Comparison of ENCODE assay signal across 15 cellular contexts in genomic region chr14:64556526-64556925, GRCh38. TPM values are rescaled to one million over a fixed set of nuclear protein-coding genes. Genes with fewer than 3 reads are reported as not detected.
DNase-seq lines count a peak whose midpoint lies in the region; ATAC-seq and TF ChIP-seq lines count a peak whose summit lies in the region.
"Had no signal": no experiment of that assay in that cellular context is flagged by ENCODE, and none has a peak within 500 bp of the region (broad histone marks: within the 10 kb centered on the region; RNA-seq: fewer than 3 reads in every experiment).

No MANE protein-coding gene starts in this region.

- no peak overlapping the region for H3K27ac ChIP-seq in SJSA1
- H3K27ac ChIP-seq: prostate gland had no signal

- H3K4me1 ChIP-seq in SJSA1 (replicated peaks): peaks cover 3% of the 10 kb centered on the region; the same call in 1 of the 2 replicates
- H3K4me1 ChIP-seq: prostate gland had no signal

- no peaks in the 10 kb centered on the region for H3K36me3 ChIP-seq in SJSA1
- H3K36me3 ChIP-seq: prostate gland had no signal

- H3K27me3 ChIP-seq in SJSA1 (replicated peaks): no peaks in the 10 kb centered on the region

- ATAC-seq in GM21737 (IDR thresholded peaks at IDR 0.05; ENCODE audit: unreplicated experiment): no peak
- ATAC-seq: activated T-helper 17 cell treated with anti-CD3 and anti-CD28 coated beads, Interleukin-2, amount 50 U/mL, for 72 hours had no signal

- no peak overlapping the region for H3K4me3 Mint-ChIP-seq in HFFc6
- H3K4me3 Mint-ChIP-seq: activated CD4-positive, alpha-beta memory T cell treated with anti-CD3 and anti-CD28 coated beads, Interleukin-2, amount 10 ng/mL, durations not matched to agents 7 days and 5 days; activated T-helper 17 cell treated with anti-CD3 and anti-CD28 coated beads, Interleukin-2, amount 50 U/mL, for 72 hours had no signal

- CTCF ChIA-PET in AG04449 (lab: Yijun Ruan, JAX) (interaction anchor here (0.6 to 1.0 kb wide), 2 partner anchors 12 to 13 kb away, joined by 3 to 4 read pairs; no protein-coding TSS in a partner anchor), GM10248 (lab: Yijun Ruan, JAX) (interaction anchor here (0.7 kb wide), 1 partner anchor 13 kb away, joined by 5 read pairs; no protein-coding TSS in a partner anchor)

- POLR2A ChIA-PET in AG04449 (lab: Yijun Ruan, JAX) (interaction anchor here (0.6 to 1.0 kb wide), 2 partner anchors 16 to 198 kb away, joined by 3 to 4 read pairs; partner anchors contain the start of gene HSPA2), GM10248 (lab: Yijun Ruan, JAX) (no interaction called here)

- no peaks in the 10 kb centered on the region for H3K36me3 Mint-ChIP-seq in HFFc6 (ENCODE audit: low read depth)

- H3K4me1 Mint-ChIP-seq in HFFc6 (ENCODE audit: low read depth): peaks cover 6% of the 10 kb centered on the region; the same call in 1 of the 2 replicates

- DNase-seq in AG04449 (ENCODE audit: low read depth, low spot score) (peak; percentile 53), HFFc6 (peak; percentile 84), SJSA1 (ENCODE audit: low read depth in 1 of 2, low spot score in 2 of 2) (peak; percentile 28 to 56), fibroblast of villous mesenchyme (ENCODE audit: low read depth) (peak; percentile 97), dedifferentiated amniotic fluid mesenchymal stem cell (ENCODE audit: extremely low spot score) (no peak), GM10248 (ENCODE audit: extremely low spot score) (no peak), cortex of kidney (lab: John Stamatoyannopoulos, UW) (no peak)
- DNase-seq: activated CD4-positive, alpha-beta memory T cell treated with anti-CD3 and anti-CD28 coated beads, Interleukin-2, amount 10 ng/mL, durations not matched to agents 7 days and 5 days; anterior cingulate cortex; NCI-H1436 treated with DMSO at 0.1 percent for 48 hours; NCI-H524 treated with DMSO at 0.1 percent for 48 hours; substantia nigra had no signal

- no peak overlapping the region for H3K27ac Mint-ChIP-seq in HFFc6
- H3K27ac Mint-ChIP-seq: activated CD4-positive, alpha-beta memory T cell treated with anti-CD3 and anti-CD28 coated beads, Interleukin-2, amount 10 ng/mL, durations not matched to agents 7 days and 5 days; activated T-helper 17 cell treated with anti-CD3 and anti-CD28 coated beads, Interleukin-2, amount 50 U/mL, for 72 hours had no signal

- peaks cover 2% of the 10 kb centered on the region for H3K27me3 Mint-ChIP-seq in HFFc6 (ENCODE audit: insufficient read depth)
- H3K27me3 Mint-ChIP-seq: activated T-helper 17 cell treated with anti-CD3 and anti-CD28 coated beads, Interleukin-2, amount 50 U/mL, for 72 hours had no signal

- H3K9me3 ChIP-seq in SJSA1 (replicated peaks): no peaks in the 10 kb centered on the region
- H3K9me3 ChIP-seq: prostate gland had no signal

- H3K4me3 ChIP-seq in AG04449 (ENCODE audit: low read depth, low read length) (no peak overlapping the region), SJSA1 (no peak overlapping the region), fibroblast of villous mesenchyme (ENCODE audit: low read depth, low read length) (no peak overlapping the region)
- H3K4me3 ChIP-seq: prostate gland had no signal

- TF ChIP-seq CTCF in AG04449 (IDR thresholded peaks at IDR 0.05; ENCODE audit: insufficient read depth, low read length, missing control alignments) (no peak), HFFc6 (IDR thresholded peaks at IDR 0.05) (no peak), fibroblast of villous mesenchyme (IDR thresholded peaks at IDR 0.05; ENCODE audit: insufficient read depth, low read depth, low read length) (no peak), GM10248 (IDR thresholded peaks at IDR 0.05; ENCODE audit: control extremely low read depth, extremely low read depth, low read depth, missing control alignments) (no peak)

- no peaks in the 10 kb centered on the region for H3K9me3 Mint-ChIP-seq in HFFc6
- H3K9me3 Mint-ChIP-seq: activated CD4-positive, alpha-beta memory T cell treated with anti-CD3 and anti-CD28 coated beads, Interleukin-2, amount 10 ng/mL, durations not matched to agents 7 days and 5 days; activated T-helper 17 cell treated with anti-CD3 and anti-CD28 coated beads, Interleukin-2, amount 50 U/mL, for 72 hours had no signal

RNA-seq across cellular contexts. Expression of gene PPP1R36, which starts 6.8 kb away (rescaled TPM):
- under 1 TPM; 0.20 to 0.81 (median 0.27) TPM for total RNA-seq in HFFc6 (2021; fragmentation: NEBNext Ultra II Directional; extraction: Animal tissue kit (Norgen Biotek cat#: 25700))
- 0.29 TPM in 1 of 2 replicates, not detected in the other for total RNA-seq in SJSA1 (2014; rRNA removed; shearing (Covaris generic))
- total RNA-seq in fibroblast of villous mesenchyme: 0.97 and 3.5 TPM in 2 replicates
- total RNA-seq: activated T-helper 17 cell treated with anti-CD3 and anti-CD28 coated beads, Interleukin-2, amount 50 U/mL, for 72 hours had no signal

RNA-seq across cellular contexts. Expression of gene HSPA2, which starts 16.0 kb away (rescaled TPM):
- total RNA-seq in HFFc6 (2021; fragmentation: NEBNext Ultra II Directional; extraction: Animal tissue kit (Norgen Biotek cat#: 25700)): 1 to 10 TPM; 5.6 to 9.6 (median 9.2) TPM
- 6.8 and 15.0 TPM in 2 replicates for total RNA-seq in SJSA1 (2014; rRNA removed; shearing (Covaris generic))
- 83.4 and 165 TPM in 2 replicates for total RNA-seq in fibroblast of villous mesenchyme

RNA-seq across cellular contexts. Expression of gene ZBTB1, which starts 52.0 kb away (rescaled TPM):
- 10 to 100 TPM; 22.3 to 29.3 (median 25.5) TPM for total RNA-seq in HFFc6 (2021; fragmentation: NEBNext Ultra II Directional; extraction: Animal tissue kit (Norgen Biotek cat#: 25700))
- 40.3 and 49.9 TPM in 2 replicates for total RNA-seq in SJSA1 (2014; rRNA removed; shearing (Covaris generic))
- total RNA-seq in fibroblast of villous mesenchyme: 52.8 and 83.8 TPM in 2 replicates

RNA-seq across cellular contexts. Expression of gene ZBTB25, which starts 52.9 kb away (rescaled TPM):
- 1 to 10 TPM; 5.7 to 8.2 (median 7.1) TPM for total RNA-seq in HFFc6 (2021; fragmentation: NEBNext Ultra II Directional; extraction: Animal tissue kit (Norgen Biotek cat#: 25700))
- 1.5 and 2.2 TPM in 2 replicates for total RNA-seq in SJSA1 (2014; rRNA removed; shearing (Covaris generic))
- total RNA-seq in fibroblast of villous mesenchyme: 8.6 and 9.0 TPM in 2 replicates

Comparison
In these comparisons a context has a peak if more than half of its experiments do, and no peak if none do; other contexts are left out.
1. DNase-seq: peak in AG04449 (single experiment), HFFc6 (single experiment), SJSA1 (2 of 2) and fibroblast of villous mesenchyme (single experiment); none in dedifferentiated amniotic fluid mesenchymal stem cell (single experiment), GM10248 (single experiment) and cortex of kidney (single experiment).